12 cellular contexts compared by ENCODE assay signal in genomic region chr10:81081887-81082620, GRCh38.
A peak's percentile ranks its signal among the peaks of the same experiment; 100 is the strongest.
DNase-seq lines count a peak whose midpoint lies in the region; ATAC-seq and TF ChIP-seq lines count a peak whose summit lies in the region.
"Had no signal": no experiment of that assay in that cellular context is flagged by ENCODE, and none has a peak within 500 bp of the region (broad histone marks: within the 10 kb centered on the region; RNA-seq: fewer than 3 reads in every experiment).

No MANE protein-coding gene starts in this region.

- TF ChIP-seq CTCF in VCaP (conservative IDR thresholded peaks at IDR 0.05): peak; percentile 33
- TF ChIP-seq CTCF in progenitor cell of endocrine pancreas (IDR thresholded peaks at IDR 0.05; ENCODE audit: unreplicated experiment): peak; percentile 29
- no peak for TF ChIP-seq CTCF in esophagus muscularis mucosa (IDR thresholded peaks at IDR 0.05)

- no peaks in the 10 kb centered on the region for H3K4me1 ChIP-seq in esophagus muscularis mucosa
- H3K4me1 ChIP-seq: parathyroid adenoma had no signal

- H3K27ac ChIP-seq in VCaP (no peak overlapping the region), esophagus muscularis mucosa (replicated peaks in 1 of 4) (no peak overlapping the region)
- H3K27ac ChIP-seq: coronary artery, parathyroid adenoma had no signal

- intact Hi-C loops in esophagus muscularis mucosa (cut with DNase I): no loop called here

- H3K4me1 Mint-ChIP-seq in progenitor cell of endocrine pancreas (ENCODE audit: low read depth): no peaks in the 10 kb centered on the region

- H3K27me3 Mint-ChIP-seq in progenitor cell of endocrine pancreas: no peaks in the 10 kb centered on the region

- H3K27me3 ChIP-seq in esophagus muscularis mucosa: no peaks in the 10 kb centered on the region

- peak; percentile 58 for ATAC-seq in GM18519 (IDR thresholded peaks at IDR 0.05; ENCODE audit: low FRiP score, unreplicated experiment)
- ATAC-seq: activated T-cell treated with anti-CD3 and anti-CD28 coated beads, Interleukin-2, amount 50 U/mL, for 4 hours had no signal

- no peak overlapping the region for H3K4me3 ChIP-seq in esophagus muscularis mucosa
- H3K4me3 ChIP-seq: coronary artery had no signal

- H3K9me3 Mint-ChIP-seq in progenitor cell of endocrine pancreas (ENCODE audit: low read depth): peaks cover 30% of the 10 kb centered on the region

- no peaks in the 10 kb centered on the region for H3K9me3 ChIP-seq in esophagus muscularis mucosa

- no peaks in the 10 kb centered on the region for H3K36me3 ChIP-seq in esophagus muscularis mucosa

- no peak for TF ChIP-seq POLR2A in esophagus muscularis mucosa (IDR thresholded peaks at IDR 0.05; ENCODE audit: low read depth)

- DNase-seq in HT-29 (ENCODE audit: low spot score) (peak; percentile 8), progenitor cell of endocrine pancreas (ENCODE audit: low spot score, unreplicated experiment) (no peak), esophagus muscularis mucosa (ENCODE audit: extremely low spot score) (no peak), NCI-H345 treated with DMSO at 0.1 percent for 48 hours (lab: John Stamatoyannopoulos, UW; ENCODE audit: unreplicated experiment) (no peak)
- no peak for DNase-seq in stimulated activated naive CD4-positive, alpha-beta T cell treated with Interleukin-2 at 50 U/mL for 16 hours (lab: John Stamatoyannopoulos, UW)
- DNase-seq: activated T-cell treated with anti-CD3 and anti-CD28 coated beads, Interleukin-2, amount 50 U/mL, for 4 hours; hippocampal formation; NCI-H1048 had no signal

- no peak overlapping the region for H3K27ac Mint-ChIP-seq in progenitor cell of endocrine pancreas

- H3K4me3 Mint-ChIP-seq in progenitor cell of endocrine pancreas (ENCODE audit: low read depth): no peak overlapping the region
- H3K4me3 Mint-ChIP-seq: activated T-cell treated with anti-CD3 and anti-CD28 coated beads, Interleukin-2, amount 50 U/mL, for 4 hours had no signal

- TF ChIP-seq EP300 in esophagus muscularis mucosa (IDR thresholded peaks at IDR 0.05): no peak

- WGBS in esophagus muscularis mucosa: 74% methylated on average over 3 of the region's 3 CpGs

- H3K36me3 Mint-ChIP-seq in progenitor cell of endocrine pancreas (ENCODE audit: insufficient read depth): no peaks in the 10 kb centered on the region

Comparison
In these comparisons a context has a peak if more than half of its experiments do, and no peak if none do; other contexts are left out.
1. CTCF ChIP-seq: peak in VCaP (single experiment) and progenitor cell of endocrine pancreas (single experiment); none in esophagus muscularis mucosa (0 of 3).